In the genomic region with DNA sequence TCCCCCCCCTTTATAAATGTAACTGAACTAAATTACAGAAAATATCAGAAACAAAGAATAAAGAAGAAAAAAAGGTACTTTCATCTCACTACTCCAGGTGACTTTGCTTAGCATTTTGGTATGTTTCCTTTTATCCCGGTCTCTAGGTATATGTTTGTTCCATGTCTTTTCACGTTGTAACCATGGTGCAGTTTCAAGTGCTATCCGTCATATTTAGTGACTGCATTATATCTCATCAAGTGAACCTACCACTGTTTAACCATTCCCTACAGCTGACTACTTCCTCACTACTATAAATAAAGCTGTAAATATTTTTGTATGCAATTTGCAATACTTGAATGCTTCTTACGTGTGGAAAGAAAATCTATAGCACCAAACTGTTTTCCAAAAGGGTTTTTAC, we compare ENCODE assay signal across 8 cellular contexts. TPM values are rescaled to one million over a fixed set of nuclear protein-coding genes. Genes with fewer than 3 reads are reported as not detected.
DNase-seq lines count a peak whose midpoint lies in the region; ATAC-seq and TF ChIP-seq lines count a peak whose summit lies in the region.

No MANE protein-coding gene starts in this region.

- peaks cover 22% of the 10 kb centered on the region for H3K4me1 ChIP-seq in neuron (ENCODE audit: insufficient read depth, low read length)

- peaks cover 4% of the 10 kb centered on the region for H3K9me3 ChIP-seq in neuron (ENCODE audit: low read length)

- intact Hi-C loops in sciatic nerve (cut with DNase I) = no loop called here

- H3K27me3 ChIP-seq in neuron (ENCODE audit: insufficient read depth, low read length) = no peaks in the 10 kb centered on the region

- ATAC-seq in GM21367 (IDR thresholded peaks at IDR 0.05; ENCODE audit: unreplicated experiment) (no peak), sciatic nerve (no peak), GM19452 (IDR thresholded peaks at IDR 0.05; ENCODE audit: unreplicated experiment) (no peak)

- TF ChIP-seq CTCF in GM12865 (IDR thresholded peaks at IDR 0.05; ENCODE audit: insufficient read depth, low read depth, low read length, missing control alignments) = no peak
- TF ChIP-seq CTCF in choroid plexus epithelial cell (conservative IDR thresholded peaks at IDR 0.05; ENCODE audit: low read depth, low read length) = no peak

- peak overlapping the region; percentile 98 for H3K4me3 ChIP-seq in GM12865 (ENCODE audit: low read depth, low read length)
- peak overlapping the region; percentile 69 for H3K4me3 ChIP-seq in choroid plexus epithelial cell (ENCODE audit: low read depth, low read length)
- H3K4me3 ChIP-seq in neuron (ENCODE audit: low read length) = peak overlapping the region; percentile 99

- H3K36me3 ChIP-seq in neuron (ENCODE audit: insufficient read depth, low read length) = peaks cover 12% of the 10 kb centered on the region

- H2AFZ ChIP-seq in neuron (ENCODE audit: low read depth, low read length) = no peak overlapping the region

- DNase-seq in GM12865 (ENCODE audit: low read depth) (no peak), NCI-H510A (lab: John Stamatoyannopoulos, UW) (peak; percentile 8), choroid plexus epithelial cell (ENCODE audit: low read depth) (peak; percentile 21), dedifferentiated amniotic fluid mesenchymal stem cell (ENCODE audit: extremely low spot score) (no peak), sciatic nerve (ENCODE audit: low spot score) (no peak)

RNA-seq across cellular contexts. Expression of a gene that starts 2.2 kb away (rescaled TPM):
- 51.4 TPM for total RNA-seq in sciatic nerve

RNA-seq across cellular contexts. Expression of a gene that starts 42.6 kb away (rescaled TPM):
- total RNA-seq in sciatic nerve = 7.8 TPM

RNA-seq across cellular contexts. Expression of a gene that starts 53.4 kb away (rescaled TPM):
- 20.6 TPM for total RNA-seq in sciatic nerve

Comparison
In these comparisons a context has a peak if more than half of its experiments do, and no peak if none do; other contexts are left out.
1. DNase-seq: peak in NCI-H510A (single experiment) and choroid plexus epithelial cell (single experiment); none in GM12865 (single experiment), dedifferentiated amniotic fluid mesenchymal stem cell (single experiment) and sciatic nerve (single experiment).
2. Peak in every context shown above with its lines, with median percentiles within 50 percentile points of each other: H3K4me3 ChIP-seq.